Comparison of ENCODE assay signal across 1 cellular context in genomic region chr2:38440655-38441054, GRCh38.
TF ChIP-seq lines count a peak whose summit lies in the region.

No MANE protein-coding gene starts in this region.

TF ChIP-seq in K562, 482 proteins besides CTCF, POLR2A, EP300 and RAD21 (continued from another document and continues in another):
- peak; percentile 62; the same call in 1 of the 2 replicates for TF ChIP-seq SMARCE1 (IDR thresholded peaks at IDR 0.05)
- peak; percentile 22; the same call in 1 of the 2 replicates for TF ChIP-seq MBD2 (IDR thresholded peaks at IDR 0.05; ENCODE audit: borderline replicate concordance, low read depth)
- no peak for TF ChIP-seq WHSC1 (IDR thresholded peaks at IDR 0.05; ENCODE audit: low read length)
- no peak for TF ChIP-seq PATZ1 (CRISPR knock-in tag; IDR thresholded peaks at IDR 0.05; ENCODE audit: borderline replicate concordance)
- TF ChIP-seq VEZF1 (CRISPR knock-in tag; IDR thresholded peaks at IDR 0.05): peak; percentile 67
- TF ChIP-seq TARDBP (IDR thresholded peaks at IDR 0.05): no peak
- TF ChIP-seq REST (CRISPR knock-in tag; IDR thresholded peaks at IDR 0.05; ENCODE audit: low read depth): no peak
- TF ChIP-seq HOXB6 (CRISPR knock-in tag; IDR thresholded peaks at IDR 0.05; ENCODE audit: borderline replicate concordance): no peak
- TF ChIP-seq ETV5 (CRISPR knock-in tag; IDR thresholded peaks at IDR 0.05; ENCODE audit: low read depth): no peak
- TF ChIP-seq ZKSCAN8 (CRISPR knock-in tag; IDR thresholded peaks at IDR 0.05): peak; percentile 98
- no peak for TF ChIP-seq THRA (IDR thresholded peaks at IDR 0.05)
- TF ChIP-seq HIVEP1 (CRISPR knock-in tag; IDR thresholded peaks at IDR 0.05): no peak
- TF ChIP-seq RB1 (IDR thresholded peaks at IDR 0.05; ENCODE audit: low read depth): no peak
- peak; percentile 90 for TF ChIP-seq TEAD4 (IDR thresholded peaks at IDR 0.05; ENCODE audit: low read length)
- no peak for TF ChIP-seq TEAD4 (CRISPR knock-in tag; IDR thresholded peaks at IDR 0.05; ENCODE audit: borderline replicate concordance)
- TF ChIP-seq ZNF398 (CRISPR knock-in tag; IDR thresholded peaks at IDR 0.05): no peak
- TF ChIP-seq NFE2 (IDR thresholded peaks at IDR 0.05; ENCODE audit: low read depth): no peak
- peak; percentile 90 for TF ChIP-seq SOX6 (IDR thresholded peaks at IDR 0.05)
- TF ChIP-seq ETS1 (conservative IDR thresholded peaks at IDR 0.05; ENCODE audit: control insufficient read depth, low read depth, low read length): no peak
- no peak for TF ChIP-seq NFATC3 (IDR thresholded peaks at IDR 0.05)
- no peak for TF ChIP-seq GMEB1 (CRISPR knock-in tag; IDR thresholded peaks at IDR 0.05)
- no peak for TF ChIP-seq ZNF217 (CRISPR knock-in tag; IDR thresholded peaks at IDR 0.05)
- no peak for TF ChIP-seq RBM25 (IDR thresholded peaks at IDR 0.05; ENCODE audit: low read depth, low read length, severe bottlenecking)
- peak; percentile 56; the same call in 1 of the 2 replicates for TF ChIP-seq ZKSCAN1 (IDR thresholded peaks at IDR 0.05; ENCODE audit: low read depth, low read length)
- TF ChIP-seq JUND (IDR thresholded peaks at IDR 0.05; ENCODE audit: borderline replicate concordance, low read depth, low read length): peak; percentile 27; the same call in 1 of the 2 replicates
- TF ChIP-seq JUND (tag; IDR thresholded peaks at IDR 0.05; ENCODE audit: borderline replicate concordance, low read depth, low read length): peak; percentile 31; the same call in 1 of the 3 replicates
- TF ChIP-seq TEAD2 (tag; IDR thresholded peaks at IDR 0.05): no peak
- TF ChIP-seq ZNF277 (CRISPR knock-in tag; IDR thresholded peaks at IDR 0.05; ENCODE audit: borderline replicate concordance): no peak
- no peak for TF ChIP-seq KDM5B (IDR thresholded peaks at IDR 0.05; ENCODE audit: insufficient replicate concordance, low read depth, low read length)
- no peak for TF ChIP-seq SAFB (IDR thresholded peaks at IDR 0.05; ENCODE audit: borderline replicate concordance, low read depth, low read length)
- no peak for TF ChIP-seq SIN3B (IDR thresholded peaks at IDR 0.05; ENCODE audit: low read depth)
- TF ChIP-seq HMGXB4 (CRISPR knock-in tag; IDR thresholded peaks at IDR 0.05): no peak
- peak; percentile 62; the same call in 1 of the 2 replicates for TF ChIP-seq ZEB2 (IDR thresholded peaks at IDR 0.05)
- TF ChIP-seq FIP1L1 (IDR thresholded peaks at IDR 0.05; ENCODE audit: low read depth, low read length, poor library complexity, severe bottlenecking): no peak
- TF ChIP-seq PTBP1 (IDR thresholded peaks at IDR 0.05; ENCODE audit: low read depth, low read length): no peak
- peak in 1 of 2 experiments; percentile 87; a peak in 2 of 4 replicates for TF ChIP-seq RCOR1 (IDR thresholded peaks at IDR 0.05; ENCODE audit: borderline replicate concordance in 1 of 2, low read depth in 2 of 2, low read length in 2 of 2)
- TF ChIP-seq MXI1 (IDR thresholded peaks at IDR 0.05; ENCODE audit: low read depth, low read length): no peak
- TF ChIP-seq NR0B1 (IDR thresholded peaks at IDR 0.05; ENCODE audit: partially characterized antibody): no peak
- TF ChIP-seq FOXK2 (conservative IDR thresholded peaks at IDR 0.05 in 1 of 2, IDR thresholded peaks at IDR 0.05 in 1 of 2; ENCODE audit: low read depth in 2 of 2): peak; percentile 65 to 70; a peak in 3 of 4 replicates
- peak; percentile 86 for TF ChIP-seq NCOR1 (IDR thresholded peaks at IDR 0.05)
- peak; percentile 34; the same call in 1 of the 2 replicates for TF ChIP-seq CREB1 (IDR thresholded peaks at IDR 0.05)
- TF ChIP-seq CREB1 (CRISPR knock-in tag; IDR thresholded peaks at IDR 0.05): no peak
- no peak for TF ChIP-seq ZNF778 (CRISPR knock-in tag; IDR thresholded peaks at IDR 0.05)
- TF ChIP-seq ZNF764 (CRISPR knock-in tag; IDR thresholded peaks at IDR 0.05; ENCODE audit: low read depth): no peak
- no peak for TF ChIP-seq MCM5 (IDR thresholded peaks at IDR 0.05; ENCODE audit: low read depth)
- TF ChIP-seq SIN3A (IDR thresholded peaks at IDR 0.05; ENCODE audit: borderline replicate concordance in 2 of 2, control insufficient read depth in 1 of 2, low read depth in 2 of 2, low read length in 2 of 2): no peak
- TF ChIP-seq CCAR2 (IDR thresholded peaks at IDR 0.05; ENCODE audit: low read depth, low read length): no peak
- TF ChIP-seq RBM15 (IDR thresholded peaks at IDR 0.05; ENCODE audit: insufficient read depth, low read length): no peak
